Comparison of ENCODE assay signal across 18 cellular contexts in the genomic region with DNA sequence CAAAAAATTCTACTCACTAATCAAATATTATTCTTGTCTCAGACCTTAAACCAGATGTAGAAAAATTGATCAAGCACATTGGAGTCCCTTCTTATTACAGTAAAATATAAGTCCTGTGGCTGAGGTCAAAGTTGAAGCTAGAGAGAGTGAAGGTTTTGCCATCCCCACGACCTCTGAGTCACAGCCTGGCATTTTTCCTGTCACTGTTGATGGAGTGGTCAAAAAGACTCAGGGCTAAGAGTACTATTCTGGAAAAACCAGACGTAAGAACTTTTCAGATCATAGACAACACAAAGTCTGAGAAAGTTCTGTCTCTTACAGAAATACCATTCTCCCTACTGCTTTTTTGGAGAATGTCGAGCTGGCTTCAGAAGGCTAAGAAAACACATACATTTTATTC.
DNase-seq lines count a peak whose midpoint lies in the region; ATAC-seq and TF ChIP-seq lines count a peak whose summit lies in the region.
"Had no signal": no experiment of that assay in that cellular context is flagged by ENCODE, and none has a peak within 500 bp of the region (broad histone marks: within the 10 kb centered on the region; RNA-seq: fewer than 3 reads in every experiment).

No MANE protein-coding gene starts in this region.

- 0 out of 2 replicates have a peak, but pooled peaks have one; percentile 21 for ATAC-seq in PC-3
- ATAC-seq in left lung, result peak; percentile 68
- no peak for ATAC-seq in GM19455 (IDR thresholded peaks at IDR 0.05; ENCODE audit: unreplicated experiment)
- ATAC-seq: CD8-positive, alpha-beta T cell had no signal

- H3K36me3 ChIP-seq in PC-3 (ENCODE audit: low read depth, low read length) (no peaks in the 10 kb centered on the region), left lung (no peaks in the 10 kb centered on the region), stomach smooth muscle (ENCODE audit: control insufficient read depth in 2 of 2, insufficient read depth in 2 of 2, low read length in 2 of 2) (no peaks in the 10 kb centered on the region)
- H3K36me3 ChIP-seq in CD4-positive, alpha-beta memory T cell (ENCODE audit: insufficient read depth, low read length), result no peaks in the 10 kb centered on the region
- H3K36me3 ChIP-seq: BE2C, HAP-1 had no signal

- no TSS peak for BruUV-seq in PC-3 (replicated peaks; lab: Mats Ljungman, UMichigan)

- H3K27me3 ChIP-seq in PC-3 (ENCODE audit: low read length) (no peaks in the 10 kb centered on the region), left lung (no peaks in the 10 kb centered on the region), stomach smooth muscle (ENCODE audit: control insufficient read depth in 1 of 2, insufficient read depth in 2 of 2, low read length in 2 of 2) (no peaks in the 10 kb centered on the region)
- no peaks in the 10 kb centered on the region for H3K27me3 ChIP-seq in CD4-positive, alpha-beta memory T cell (ENCODE audit: insufficient read depth, low read length)
- H3K27me3 ChIP-seq: BE2C had no signal

- H3K27ac ChIP-seq in PC-3 (ENCODE audit: low read length) (no peak overlapping the region), left lung (no peak overlapping the region), stomach smooth muscle (ENCODE audit: low read length) (peak overlapping the region; percentile 37)
- H3K27ac ChIP-seq in CD4-positive, alpha-beta memory T cell (ENCODE audit: low read depth, low read length), result no peak overlapping the region
- H3K27ac ChIP-seq: RWPE1 had no signal

- H3K4me3 Mint-ChIP-seq in brain, result peak overlapping the region in 1 of 5 experiments; percentile 65
- no peak overlapping the region for H3K4me3 Mint-ChIP-seq in CD4-positive, alpha-beta memory T cell
- H3K4me3 Mint-ChIP-seq: CD8-positive, alpha-beta T cell had no signal

- no peaks in the 10 kb centered on the region for H3F3A ChIP-seq in PC-3 (ENCODE audit: low read length, unreplicated experiment)

- H3K27me3 Mint-ChIP-seq in brain, result no peaks in the 10 kb centered on the region
- H3K27me3 Mint-ChIP-seq in CD4-positive, alpha-beta memory T cell, result no peaks in the 10 kb centered on the region

- H3K4me1 Mint-ChIP-seq in brain, result peaks cover 30% of the 10 kb centered on the region
- no peaks in the 10 kb centered on the region for H3K4me1 Mint-ChIP-seq in CD4-positive, alpha-beta memory T cell

- peak overlapping the region in 4 of 5 experiments; percentile 72 to 94 (median 80) for H3K27ac Mint-ChIP-seq in brain
- H3K27ac Mint-ChIP-seq in CD4-positive, alpha-beta memory T cell, result no peak overlapping the region
- H3K27ac Mint-ChIP-seq: CD8-positive, alpha-beta T cell had no signal

- H3K9me2 ChIP-seq in PC-3 (replicated peaks; ENCODE audit: low read length), result no peaks in the 10 kb centered on the region

- H3K4me2 ChIP-seq in PC-3 (ENCODE audit: low read length), result no peak overlapping the region

- no peak for TF ChIP-seq CTCF in PC-3 (conservative IDR thresholded peaks at IDR 0.05; ENCODE audit: low read depth, low read length)
- no peak for TF ChIP-seq CTCF in brain (conservative IDR thresholded peaks at IDR 0.05)
- TF ChIP-seq CTCF in left lung (IDR thresholded peaks at IDR 0.05), result no peak

- intact Hi-C loops in PC-3 (cut with micrococcal nuclease) (no loop called here), left lung (cut with DNase I) (no loop called here)
- intact Hi-C loops in CD4-positive, alpha-beta memory T cell (cut with micrococcal nuclease), result no loop called here

- peaks cover 0 to 18% (median 7%) of the 10 kb centered on the region in 5 experiments for H3K9me3 Mint-ChIP-seq in brain
- peaks cover 0 to 4% (median 1%) of the 10 kb centered on the region in 8 donors for H3K9me3 Mint-ChIP-seq in CD4-positive, alpha-beta memory T cell

- no peaks in the 10 kb centered on the region for H4K20me1 ChIP-seq in PC-3 (ENCODE audit: low read length)

- H3K9ac ChIP-seq in PC-3 (ENCODE audit: low read length) (no peak overlapping the region), stomach smooth muscle (ENCODE audit: low read length in 2 of 2) (peak overlapping the region in 1 of 2 donors; percentile 22)

- H3K79me2 ChIP-seq in PC-3 (ENCODE audit: low read length), result no peaks in the 10 kb centered on the region

- no peaks in the 10 kb centered on the region for H3K9me3 ChIP-seq in PC-3 (ENCODE audit: low read length)
- H3K9me3 ChIP-seq in left lung, result no peaks in the 10 kb centered on the region
- H3K9me3 ChIP-seq in stomach smooth muscle (ENCODE audit: control insufficient read depth in 2 of 2, low read length in 2 of 2), result no peaks in the 10 kb centered on the region
- H3K9me3 ChIP-seq in CD4-positive, alpha-beta memory T cell (ENCODE audit: control insufficient read depth in 1 of 2, low read length in 2 of 2), result no peaks in the 10 kb centered on the region
- H3K9me3 ChIP-seq: BE2C, HAP-1 had no signal

- H3K4me3 ChIP-seq in PC-3 (ENCODE audit: low read length) (no peak overlapping the region), left lung (no peak overlapping the region), stomach smooth muscle (ENCODE audit: low read length in 2 of 2) (no peak overlapping the region)
- no peak overlapping the region for H3K4me3 ChIP-seq in CD4-positive, alpha-beta memory T cell (ENCODE audit: low read length in 2 of 2)
- H3K4me3 ChIP-seq: HAP-1 had no signal

- DNase-seq in PC-3 (no peak), left lung (no peak), NCI-H748 treated with DMSO at 0.1 percent for 48 hours (lab: John Stamatoyannopoulos, UW) (no peak)
- DNase-seq in CD4-positive, alpha-beta memory T cell, result no peak
- DNase-seq in activated CD4-positive, alpha-beta T cell treated with anti-CD3 and anti-CD28 coated beads for 4 hours, result no peak
- DNase-seq: CD8-positive, alpha-beta T cell; IMR-90; Kasumi-1; NCI-H1417 treated with DMSO at 0.1 percent for 48 hours; NCI-H2081 treated with DMSO at 0.1 percent for 48 hours; NCI-H2227 treated with DMSO at 0.1 percent for 48 hours; NCI-H526 had no signal

- H2AFZ ChIP-seq in PC-3 (ENCODE audit: low read length), result no peak overlapping the region

- CTCF ChIA-PET in PC-3 (lab: Charles Lee), result no interaction called here
- CTCF ChIA-PET in CD4-positive, alpha-beta memory T cell (lab: Charles Lee; ENCODE audit: partially characterized antibody), result no interaction called here

- POLR2A ChIA-PET in PC-3 (lab: Charles Lee; ENCODE audit: unreplicated experiment), result no interaction called here
- POLR2A ChIA-PET in CD4-positive, alpha-beta memory T cell (lab: Charles Lee; ENCODE audit: partially characterized antibody), result no interaction called here

- H3K36me3 Mint-ChIP-seq in brain, result no peaks in the 10 kb centered on the region
- no peaks in the 10 kb centered on the region for H3K36me3 Mint-ChIP-seq in CD4-positive, alpha-beta memory T cell
- H3K36me3 Mint-ChIP-seq: CD8-positive, alpha-beta T cell had no signal

- H3K4me1 ChIP-seq in PC-3 (ENCODE audit: insufficient read depth, low read length), result no peaks in the 10 kb centered on the region
- H3K4me1 ChIP-seq in left lung, result peaks cover 5 to 6% of the 10 kb centered on the region in 2 donors
- peaks cover 18% of the 10 kb centered on the region for H3K4me1 ChIP-seq in stomach smooth muscle (ENCODE audit: control insufficient read depth, insufficient read depth, low read length)
- H3K4me1 ChIP-seq in CD4-positive, alpha-beta memory T cell (ENCODE audit: insufficient read depth, low read length), result no peaks in the 10 kb centered on the region
- H3K4me1 ChIP-seq: HAP-1 had no signal

Comparison
In these comparisons a context has a peak if more than half of its experiments do, and no peak if none do; other contexts are left out.
1. H3K27ac Mint-ChIP-seq: peak in brain (4 of 5); none in CD4-positive, alpha-beta memory T cell (0 of 7).